In the genomic region with DNA sequence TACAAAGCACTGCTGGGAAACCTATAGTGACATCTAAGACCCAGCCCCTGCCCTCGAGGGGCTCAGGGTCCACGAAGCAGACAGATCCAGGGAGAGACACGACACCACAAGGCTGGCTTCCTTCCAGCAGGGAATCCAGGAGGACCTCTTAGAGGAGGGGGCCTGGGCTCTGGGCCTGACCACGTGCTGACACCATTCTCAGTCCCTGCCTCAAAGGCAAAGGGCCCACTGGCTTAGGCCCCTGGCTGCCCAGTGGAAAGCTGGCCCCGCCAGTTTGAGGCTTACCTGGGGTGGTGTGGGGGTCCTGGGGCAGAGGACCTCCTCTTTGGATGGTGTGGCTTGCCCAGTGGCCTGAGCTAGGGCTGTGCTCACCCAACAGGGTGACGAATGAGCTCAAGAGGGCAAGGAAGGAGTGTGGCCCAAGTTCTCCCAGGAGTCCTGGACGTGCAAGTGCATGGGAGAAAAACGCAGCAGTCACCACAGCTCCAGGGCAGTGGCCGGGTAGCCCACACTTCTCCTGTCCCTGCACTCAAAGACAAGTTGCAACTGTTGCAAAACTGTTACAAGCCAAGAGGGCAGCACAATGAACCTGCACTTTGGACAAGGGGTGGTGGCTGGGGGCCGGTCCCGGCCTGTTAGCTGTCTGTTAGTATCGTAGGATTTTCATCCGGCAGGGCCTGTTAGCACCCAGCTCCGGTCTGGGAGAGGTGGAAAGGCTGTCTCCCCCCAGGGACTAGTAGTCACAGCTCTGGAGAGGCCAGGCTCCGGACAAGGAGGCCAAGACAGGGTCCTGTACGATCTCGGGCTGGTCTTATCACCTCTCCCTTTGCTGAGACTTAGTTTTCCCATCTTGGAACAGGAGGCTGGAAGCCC, we compare ENCODE assay signal across 1 cellular context.
TF ChIP-seq lines count a peak whose summit lies in the region.

No MANE protein-coding gene starts in this region.

TF ChIP-seq in HepG2, 621 proteins besides CTCF, POLR2A, EP300 and RAD21 (continued from another document and continues in another):
- TF ChIP-seq, protein P1, sequence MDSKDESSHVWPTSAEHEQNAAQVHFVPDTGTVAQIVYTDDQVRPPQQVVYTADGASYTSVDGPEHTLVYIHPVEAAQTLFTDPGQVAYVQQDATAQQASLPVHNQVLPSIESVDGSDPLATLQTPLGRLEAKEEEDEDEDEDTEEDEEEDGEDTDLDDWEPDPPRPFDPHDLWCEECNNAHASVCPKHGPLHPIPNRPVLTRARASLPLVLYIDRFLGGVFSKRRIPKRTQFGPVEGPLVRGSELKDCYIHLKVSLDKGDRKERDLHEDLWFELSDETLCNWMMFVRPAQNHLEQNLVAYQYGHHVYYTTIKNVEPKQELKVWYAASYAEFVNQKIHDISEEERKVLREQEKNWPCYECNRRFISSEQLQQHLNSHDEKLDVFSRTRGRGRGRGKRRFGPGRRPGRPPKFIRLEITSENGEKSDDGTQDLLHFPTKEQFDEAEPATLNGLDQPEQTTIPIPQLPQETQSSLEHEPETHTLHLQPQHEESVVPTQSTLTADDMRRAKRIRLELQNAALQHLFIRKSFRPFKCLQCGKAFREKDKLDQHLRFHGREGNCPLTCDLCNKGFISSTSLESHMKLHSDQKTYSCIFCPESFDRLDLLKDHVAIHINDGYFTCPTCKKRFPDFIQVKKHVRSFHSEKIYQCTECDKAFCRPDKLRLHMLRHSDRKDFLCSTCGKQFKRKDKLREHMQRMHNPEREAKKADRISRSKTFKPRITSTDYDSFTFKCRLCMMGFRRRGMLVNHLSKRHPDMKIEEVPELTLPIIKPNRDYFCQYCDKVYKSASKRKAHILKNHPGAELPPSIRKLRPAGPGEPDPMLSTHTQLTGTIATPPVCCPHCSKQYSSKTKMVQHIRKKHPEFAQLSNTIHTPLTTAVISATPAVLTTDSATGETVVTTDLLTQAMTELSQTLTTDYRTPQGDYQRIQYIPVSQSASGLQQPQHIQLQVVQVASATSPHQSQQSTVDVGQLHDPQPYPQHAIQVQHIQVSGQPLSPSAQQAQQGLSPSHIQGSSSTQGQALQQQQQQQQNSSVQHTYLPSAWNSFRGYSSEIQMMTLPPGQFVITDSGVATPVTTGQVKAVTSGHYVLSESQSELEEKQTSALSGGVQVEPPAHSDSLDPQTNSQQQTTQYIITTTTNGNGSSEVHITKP (CRISPR knock-in tag; IDR thresholded peaks at IDR 0.05; ENCODE audit: low read depth), result peak; percentile 81
- TF ChIP-seq HMG20B (CRISPR knock-in tag; conservative IDR thresholded peaks at IDR 0.05), result peak; percentile 66; the same call in 1 of the 2 replicates
- TF ChIP-seq, protein P2, sequence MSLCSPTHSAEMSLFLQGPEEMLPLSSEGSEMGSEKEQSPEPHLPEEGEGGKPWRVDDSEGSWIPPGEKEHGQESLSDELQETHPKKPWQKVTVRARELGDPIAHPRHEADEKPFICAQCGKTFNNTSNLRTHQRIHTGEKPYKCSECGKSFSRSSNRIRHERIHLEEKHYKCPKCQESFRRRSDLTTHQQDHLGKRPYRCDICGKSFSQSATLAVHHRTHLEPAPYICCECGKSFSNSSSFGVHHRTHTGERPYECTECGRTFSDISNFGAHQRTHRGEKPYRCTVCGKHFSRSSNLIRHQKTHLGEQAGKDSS (CRISPR knock-in tag; IDR thresholded peaks at IDR 0.05; ENCODE audit: borderline replicate concordance, low read depth), result peak; percentile 82; the same call in 1 of the 2 replicates
- TF ChIP-seq, protein P3, sequence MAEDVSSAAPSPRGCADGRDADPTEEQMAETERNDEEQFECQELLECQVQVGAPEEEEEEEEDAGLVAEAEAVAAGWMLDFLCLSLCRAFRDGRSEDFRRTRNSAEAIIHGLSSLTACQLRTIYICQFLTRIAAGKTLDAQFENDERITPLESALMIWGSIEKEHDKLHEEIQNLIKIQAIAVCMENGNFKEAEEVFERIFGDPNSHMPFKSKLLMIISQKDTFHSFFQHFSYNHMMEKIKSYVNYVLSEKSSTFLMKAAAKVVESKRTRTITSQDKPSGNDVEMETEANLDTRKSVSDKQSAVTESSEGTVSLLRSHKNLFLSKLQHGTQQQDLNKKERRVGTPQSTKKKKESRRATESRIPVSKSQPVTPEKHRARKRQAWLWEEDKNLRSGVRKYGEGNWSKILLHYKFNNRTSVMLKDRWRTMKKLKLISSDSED (CRISPR knock-in tag; IDR thresholded peaks at IDR 0.05), result no peak
- no peak for TF ChIP-seq ZNF326 (CRISPR knock-in tag; IDR thresholded peaks at IDR 0.05; ENCODE audit: borderline replicate concordance)
- TF ChIP-seq KLF6 (CRISPR knock-in tag; IDR thresholded peaks at IDR 0.05), result no peak; the same call in 1 of the 2 replicates
- peak; percentile 49; the same call in 1 of the 2 replicates for TF ChIP-seq ERF (CRISPR knock-in tag; IDR thresholded peaks at IDR 0.05)
- TF ChIP-seq MED8 (CRISPR knock-in tag; IDR thresholded peaks at IDR 0.05; ENCODE audit: insufficient replicate concordance), result peak; percentile 55
- peak; percentile 74 for TF ChIP-seq FOXA3 (CRISPR knock-in tag; IDR thresholded peaks at IDR 0.05)
- TF ChIP-seq, protein P4, sequence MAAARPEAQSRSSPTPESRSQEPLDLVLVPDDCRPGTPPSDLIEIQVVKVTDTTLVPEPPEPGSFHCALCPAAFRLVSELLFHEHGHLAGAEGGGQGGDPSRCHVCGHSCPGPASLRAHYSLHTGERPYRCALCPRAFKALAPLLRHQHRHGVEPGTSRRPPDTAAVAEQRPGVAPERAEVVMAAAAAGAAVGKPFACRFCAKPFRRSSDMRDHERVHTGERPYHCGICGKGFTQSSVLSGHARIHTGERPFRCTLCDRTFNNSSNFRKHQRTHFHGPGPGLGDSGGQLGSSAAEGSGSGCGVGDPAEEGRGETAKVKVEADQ (CRISPR knock-in tag; IDR thresholded peaks at IDR 0.05; ENCODE audit: borderline replicate concordance), result 0 out of 2 replicates have a peak, but pooled peaks have one; percentile 32
- no peak for TF ChIP-seq ZNF432 (CRISPR knock-in tag; IDR thresholded peaks at IDR 0.05; ENCODE audit: borderline replicate concordance)
- TF ChIP-seq KMT2B (CRISPR knock-in tag; IDR thresholded peaks at IDR 0.05), result no peak
- TF ChIP-seq, protein P5, sequence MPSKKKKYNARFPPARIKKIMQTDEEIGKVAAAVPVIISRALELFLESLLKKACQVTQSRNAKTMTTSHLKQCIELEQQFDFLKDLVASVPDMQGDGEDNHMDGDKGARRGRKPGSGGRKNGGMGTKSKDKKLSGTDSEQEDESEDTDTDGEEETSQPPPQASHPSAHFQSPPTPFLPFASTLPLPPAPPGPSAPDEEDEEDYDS (CRISPR knock-in tag; IDR thresholded peaks at IDR 0.05), result peak; percentile 88
- TF ChIP-seq, protein P6, sequence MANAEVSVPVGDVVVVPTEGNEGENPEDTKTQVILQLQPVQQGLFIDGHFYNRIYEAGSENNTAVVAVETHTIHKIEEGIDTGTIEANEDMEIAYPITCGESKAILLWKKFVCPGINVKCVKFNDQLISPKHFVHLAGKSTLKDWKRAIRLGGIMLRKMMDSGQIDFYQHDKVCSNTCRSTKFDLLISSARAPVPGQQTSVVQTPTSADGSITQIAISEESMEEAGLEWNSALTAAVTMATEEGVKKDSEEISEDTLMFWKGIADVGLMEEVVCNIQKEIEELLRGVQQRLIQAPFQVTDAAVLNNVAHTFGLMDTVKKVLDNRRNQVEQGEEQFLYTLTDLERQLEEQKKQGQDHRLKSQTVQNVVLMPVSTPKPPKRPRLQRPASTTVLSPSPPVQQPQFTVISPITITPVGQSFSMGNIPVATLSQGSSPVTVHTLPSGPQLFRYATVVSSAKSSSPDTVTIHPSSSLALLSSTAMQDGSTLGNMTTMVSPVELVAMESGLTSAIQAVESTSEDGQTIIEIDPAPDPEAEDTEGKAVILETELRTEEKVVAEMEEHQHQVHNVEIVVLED (CRISPR knock-in tag; IDR thresholded peaks at IDR 0.05; ENCODE audit: borderline replicate concordance), result peak; percentile 19; the same call in 1 of the 2 replicates
- peak; percentile 27; the same call in 1 of the 2 replicates for TF ChIP-seq KLF11 (CRISPR knock-in tag; IDR thresholded peaks at IDR 0.05)
- TF ChIP-seq, protein P7, sequence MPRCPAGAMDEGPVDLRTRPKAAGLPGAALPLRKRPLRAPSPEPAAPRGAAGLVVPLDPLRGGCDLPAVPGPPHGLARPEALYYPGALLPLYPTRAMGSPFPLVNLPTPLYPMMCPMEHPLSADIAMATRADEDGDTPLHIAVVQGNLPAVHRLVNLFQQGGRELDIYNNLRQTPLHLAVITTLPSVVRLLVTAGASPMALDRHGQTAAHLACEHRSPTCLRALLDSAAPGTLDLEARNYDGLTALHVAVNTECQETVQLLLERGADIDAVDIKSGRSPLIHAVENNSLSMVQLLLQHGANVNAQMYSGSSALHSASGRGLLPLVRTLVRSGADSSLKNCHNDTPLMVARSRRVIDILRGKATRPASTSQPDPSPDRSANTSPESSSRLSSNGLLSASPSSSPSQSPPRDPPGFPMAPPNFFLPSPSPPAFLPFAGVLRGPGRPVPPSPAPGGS (CRISPR knock-in tag; IDR thresholded peaks at IDR 0.05), result peak; percentile 72
- no peak for TF ChIP-seq ARNT (IDR thresholded peaks at IDR 0.05)
- TF ChIP-seq GATAD2A (CRISPR knock-in tag; IDR thresholded peaks at IDR 0.05), result peak; percentile 94
- TF ChIP-seq ZNF431 (CRISPR knock-in tag; IDR thresholded peaks at IDR 0.05; ENCODE audit: borderline replicate concordance, low read depth), result no peak; the same call in 1 of the 2 replicates
- TF ChIP-seq, protein P8, sequence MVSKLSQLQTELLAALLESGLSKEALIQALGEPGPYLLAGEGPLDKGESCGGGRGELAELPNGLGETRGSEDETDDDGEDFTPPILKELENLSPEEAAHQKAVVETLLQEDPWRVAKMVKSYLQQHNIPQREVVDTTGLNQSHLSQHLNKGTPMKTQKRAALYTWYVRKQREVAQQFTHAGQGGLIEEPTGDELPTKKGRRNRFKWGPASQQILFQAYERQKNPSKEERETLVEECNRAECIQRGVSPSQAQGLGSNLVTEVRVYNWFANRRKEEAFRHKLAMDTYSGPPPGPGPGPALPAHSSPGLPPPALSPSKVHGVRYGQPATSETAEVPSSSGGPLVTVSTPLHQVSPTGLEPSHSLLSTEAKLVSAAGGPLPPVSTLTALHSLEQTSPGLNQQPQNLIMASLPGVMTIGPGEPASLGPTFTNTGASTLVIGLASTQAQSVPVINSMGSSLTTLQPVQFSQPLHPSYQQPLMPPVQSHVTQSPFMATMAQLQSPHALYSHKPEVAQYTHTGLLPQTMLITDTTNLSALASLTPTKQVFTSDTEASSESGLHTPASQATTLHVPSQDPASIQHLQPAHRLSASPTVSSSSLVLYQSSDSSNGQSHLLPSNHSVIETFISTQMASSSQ (IDR thresholded peaks at IDR 0.05; ENCODE audit: low read depth), result no peak
- TF ChIP-seq, protein P8 (CRISPR knock-in tag; IDR thresholded peaks at IDR 0.05; ENCODE audit: borderline replicate concordance), result peak; percentile 81; the same call in 1 of the 2 replicates
- TF ChIP-seq, protein P9, sequence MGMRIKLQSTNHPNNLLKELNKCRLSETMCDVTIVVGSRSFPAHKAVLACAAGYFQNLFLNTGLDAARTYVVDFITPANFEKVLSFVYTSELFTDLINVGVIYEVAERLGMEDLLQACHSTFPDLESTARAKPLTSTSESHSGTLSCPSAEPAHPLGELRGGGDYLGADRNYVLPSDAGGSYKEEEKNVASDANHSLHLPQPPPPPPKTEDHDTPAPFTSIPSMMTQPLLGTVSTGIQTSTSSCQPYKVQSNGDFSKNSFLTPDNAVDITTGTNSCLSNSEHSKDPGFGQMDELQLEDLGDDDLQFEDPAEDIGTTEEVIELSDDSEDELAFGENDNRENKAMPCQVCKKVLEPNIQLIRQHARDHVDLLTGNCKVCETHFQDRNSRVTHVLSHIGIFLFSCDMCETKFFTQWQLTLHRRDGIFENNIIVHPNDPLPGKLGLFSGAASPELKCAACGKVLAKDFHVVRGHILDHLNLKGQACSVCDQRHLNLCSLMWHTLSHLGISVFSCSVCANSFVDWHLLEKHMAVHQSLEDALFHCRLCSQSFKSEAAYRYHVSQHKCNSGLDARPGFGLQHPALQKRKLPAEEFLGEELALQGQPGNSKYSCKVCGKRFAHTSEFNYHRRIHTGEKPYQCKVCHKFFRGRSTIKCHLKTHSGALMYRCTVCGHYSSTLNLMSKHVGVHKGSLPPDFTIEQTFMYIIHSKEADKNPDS (CRISPR knock-in tag; IDR thresholded peaks at IDR 0.05), result no peak
- TF ChIP-seq, protein P10, sequence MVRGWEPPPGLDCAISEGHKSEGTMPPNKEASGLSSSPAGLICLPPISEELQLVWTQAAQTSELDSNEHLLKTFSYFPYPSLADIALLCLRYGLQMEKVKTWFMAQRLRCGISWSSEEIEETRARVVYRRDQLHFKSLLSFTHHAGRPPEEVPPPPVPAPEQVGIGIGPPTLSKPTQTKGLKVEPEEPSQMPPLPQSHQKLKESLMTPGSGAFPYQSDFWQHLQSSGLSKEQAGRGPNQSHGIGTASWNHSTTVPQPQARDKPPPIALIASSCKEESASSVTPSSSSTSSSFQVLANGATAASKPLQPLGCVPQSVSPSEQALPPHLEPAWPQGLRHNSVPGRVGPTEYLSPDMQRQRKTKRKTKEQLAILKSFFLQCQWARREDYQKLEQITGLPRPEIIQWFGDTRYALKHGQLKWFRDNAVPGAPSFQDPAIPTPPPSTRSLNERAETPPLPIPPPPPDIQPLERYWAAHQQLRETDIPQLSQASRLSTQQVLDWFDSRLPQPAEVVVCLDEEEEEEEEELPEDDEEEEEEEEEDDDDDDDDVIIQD (CRISPR knock-in tag; IDR thresholded peaks at IDR 0.05; ENCODE audit: low read depth), result no peak
- TF ChIP-seq ATM (IDR thresholded peaks at IDR 0.05; ENCODE audit: borderline replicate concordance), result no peak
- no peak for TF ChIP-seq NPAS2 (CRISPR knock-in tag; IDR thresholded peaks at IDR 0.05; ENCODE audit: borderline replicate concordance)
- no peak for TF ChIP-seq ZNF850 (CRISPR knock-in tag; conservative IDR thresholded peaks at IDR 0.05)
- TF ChIP-seq NFYC (CRISPR knock-in tag; IDR thresholded peaks at IDR 0.05), result no peak
- TF ChIP-seq ZNF333 (CRISPR knock-in tag; IDR thresholded peaks at IDR 0.05; ENCODE audit: borderline replicate concordance), result no peak
- peak; percentile 85 for TF ChIP-seq BCL6 (CRISPR knock-in tag; IDR thresholded peaks at IDR 0.05)
- TF ChIP-seq ZBTB7A (CRISPR knock-in tag; IDR thresholded peaks at IDR 0.05), result no peak; the same call in none of the 2 replicates
- TF ChIP-seq ZNF720 (CRISPR knock-in tag; IDR thresholded peaks at IDR 0.05), result no peak
- TF ChIP-seq ZNF251 (CRISPR knock-in tag; IDR thresholded peaks at IDR 0.05), result no peak
- TF ChIP-seq KDM2A (CRISPR knock-in tag; IDR thresholded peaks at IDR 0.05; ENCODE audit: borderline replicate concordance, low read depth), result peak; percentile 31; the same call in 1 of the 2 replicates
- TF ChIP-seq ZNF790 (CRISPR knock-in tag; IDR thresholded peaks at IDR 0.05; ENCODE audit: borderline replicate concordance), result no peak
- TF ChIP-seq HNRNPUL1 (IDR thresholded peaks at IDR 0.05; ENCODE audit: low read depth, low read length), result no peak
- no peak for TF ChIP-seq ZNF7 (CRISPR knock-in tag; IDR thresholded peaks at IDR 0.05)
- no peak for TF ChIP-seq EHMT2 (IDR thresholded peaks at IDR 0.05; ENCODE audit: borderline replicate concordance, low read depth, low read length)
